25 cellular contexts compared by ENCODE assay signal in the genomic region with DNA sequence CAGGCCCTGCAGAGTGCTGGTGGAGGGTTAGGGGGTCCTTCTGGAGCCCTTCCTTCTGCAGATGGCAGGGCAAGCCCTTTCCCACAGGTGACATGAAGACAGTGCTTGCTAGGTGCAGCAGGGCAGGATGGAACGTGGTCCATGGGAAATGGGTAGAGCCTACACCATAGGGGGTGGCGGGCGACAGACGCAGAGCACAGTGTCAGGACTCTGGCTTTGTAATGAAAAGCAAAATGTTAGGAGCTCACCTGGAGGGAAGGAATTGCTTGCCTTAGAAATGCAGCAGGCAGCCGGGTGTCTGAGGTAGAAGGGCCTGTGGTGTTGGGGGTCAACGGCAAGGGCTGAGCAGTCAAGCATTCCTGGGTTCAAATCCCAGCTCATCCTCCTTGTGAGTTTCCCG. TPM values are rescaled to one million over a fixed set of nuclear protein-coding genes. Genes with fewer than 3 reads are reported as not detected.
"Had no signal": no experiment of that assay in that cellular context is flagged by ENCODE, and none has a peak within 500 bp of the region (broad histone marks: within the 10 kb centered on the region; RNA-seq: fewer than 3 reads in every experiment).

No MANE protein-coding gene starts in this region.

- H3K79me2 ChIP-seq: parathyroid adenoma had no signal

- DNase-seq: cortex of kidney; effector memory CD8-positive, alpha-beta T cell; hypothalamus; immature natural killer cell; islet precursor cell; left ventricle myocardium superior; lower lobe of right lung; natural killer cell; stimulated activated CD4-positive, alpha-beta T cell treated with anti-CD3 and anti-CD28 coated beads, Interleukin-12 subunit alpha, Interleukin-12 subunit beta, amount 100 ng/mL, for 4 hours; stimulated activated CD4-positive, alpha-beta T cell treated with anti-CD3 and anti-CD28 coated beads, Interleukin-1b, Interleukin-23, amount 100 ng/mL, for 48 hours; stimulated activated CD4-positive, alpha-beta T cell treated with anti-CD3 and anti-CD28 coated beads, Interleukin-4, amount 100 ng/mL, for 1 hour; stimulated activated CD8-positive, alpha-beta memory T cell treated with anti-CD3 and anti-CD28 coated beads, Interleukin-4, amount 100 ng/mL, for 48 hours; stimulated activated naive CD4-positive, alpha-beta T cell; stimulated activated naive CD8-positive, alpha-beta T cell treated with anti-CD3 and anti-CD28 coated beads, Interleukin-15, amount 100 ng/mL, for 72 hours; transverse colon; upper lobe of right lung had no signal

- H3K9me3 Mint-ChIP-seq: effector memory CD8-positive, alpha-beta T cell; immature natural killer cell; natural killer cell; stimulated activated naive CD8-positive, alpha-beta T cell treated with anti-CD3 and anti-CD28 coated beads, Interleukin-15, amount 100 ng/mL, for 72 hours had no signal

- H2AFZ ChIP-seq: parathyroid adenoma had no signal

- H3K9me3 ChIP-seq: lower lobe of right lung, neutrophil, right atrium auricular region, suprapubic skin, transverse colon, upper lobe of right lung, vagina had no signal

- H3K36me3 ChIP-seq: lower lobe of right lung, neutrophil, right atrium auricular region, suprapubic skin, transverse colon, upper lobe of right lung, vagina had no signal

- H3K4me2 ChIP-seq: smooth muscle cell had no signal

- H3K9ac ChIP-seq: parathyroid adenoma had no signal

- H3K27me3 Mint-ChIP-seq: progenitor cell of endocrine pancreas had no signal

- H3K36me3 Mint-ChIP-seq: immature natural killer cell, natural killer cell had no signal

- H3K4me1 ChIP-seq: lower lobe of right lung, parathyroid adenoma, right atrium auricular region, suprapubic skin, transverse colon, upper lobe of right lung, vagina had no signal

- H3K27ac ChIP-seq: lower lobe of right lung, neutrophil, parathyroid adenoma, right atrium auricular region, suprapubic skin, transverse colon, upper lobe of right lung, vagina had no signal

- H3K27ac Mint-ChIP-seq: immature natural killer cell; natural killer cell; progenitor cell of endocrine pancreas; stimulated activated naive CD8-positive, alpha-beta T cell treated with anti-CD3 and anti-CD28 coated beads, Interleukin-15, amount 100 ng/mL, for 72 hours had no signal

- H3K4me3 Mint-ChIP-seq: effector memory CD8-positive, alpha-beta T cell; immature natural killer cell; natural killer cell; stimulated activated naive CD8-positive, alpha-beta T cell treated with anti-CD3 and anti-CD28 coated beads, Interleukin-15, amount 100 ng/mL, for 72 hours had no signal

- H3K27me3 ChIP-seq: neutrophil, right atrium auricular region, suprapubic skin, transverse colon, upper lobe of right lung, vagina had no signal

- FAIRE-seq: frontal cortex had no signal

- H3K4me3 ChIP-seq: lower lobe of right lung, right atrium auricular region, smooth muscle cell, suprapubic skin, transverse colon, upper lobe of right lung, vagina had no signal

RNA-seq across cellular contexts. Expression of a gene that starts 54.9 kb away (rescaled TPM):
- total RNA-seq: dermis microvascular lymphatic vessel endothelial cell, left ventricle myocardium superior had no signal
